23 cellular contexts compared by ENCODE assay signal in genomic region chr3:110629917-110630316, GRCh38.
DNase-seq lines count a peak whose midpoint lies in the region; ATAC-seq and TF ChIP-seq lines count a peak whose summit lies in the region.
"Had no signal": no experiment of that assay in that cellular context is flagged by ENCODE, and none has a peak within 500 bp of the region (broad histone marks: within the 10 kb centered on the region; RNA-seq: fewer than 3 reads in every experiment).

No MANE protein-coding gene starts in this region.

- peaks cover 9% of the 10 kb centered on the region; the same call in 2 of the 3 replicates for H3K9me3 Mint-ChIP-seq in GM23338
- H3K9me3 Mint-ChIP-seq in stimulated activated effector memory CD8-positive, alpha-beta T cell treated with anti-CD3 and anti-CD28 coated beads, Interleukin-12 subunit alpha, Interleukin-12 subunit beta, amount 100 ng/mL, for 72 hours = no peaks in the 10 kb centered on the region
- H3K9me3 Mint-ChIP-seq: CD8-positive, alpha-beta memory T cell had no signal

- H3K36me3 ChIP-seq in GM23338 (ENCODE audit: insufficient read depth) = no peaks in the 10 kb centered on the region
- no peaks in the 10 kb centered on the region for H3K36me3 ChIP-seq in Loucy (ENCODE audit: insufficient read depth, low read length)
- H3K36me3 ChIP-seq in trophoblast cell (ENCODE audit: control insufficient read depth in 1 of 2, insufficient read depth in 2 of 2, low read length in 2 of 2) = no peaks in the 10 kb centered on the region
- H3K36me3 ChIP-seq: BE2C, BLaER1 had no signal

- H3K4me3 ChIP-seq in GM23338 = no peak overlapping the region
- no peak overlapping the region for H3K4me3 ChIP-seq in Loucy (ENCODE audit: low read length, poor library complexity, severe bottlenecking)
- no peak overlapping the region for H3K4me3 ChIP-seq in trophoblast cell (ENCODE audit: low read depth, low read length)
- H3K4me3 ChIP-seq: BLaER1, GM12878 had no signal

- no peak overlapping the region for H3K4me2 ChIP-seq in GM23338
- no peak overlapping the region for H3K4me2 ChIP-seq in Loucy (ENCODE audit: low read depth, low read length, poor library complexity, severe bottlenecking)
- no peak overlapping the region for H3K4me2 ChIP-seq in trophoblast cell (ENCODE audit: low read length)
- H3K4me2 ChIP-seq: BLaER1 had no signal

- H4K20me1 ChIP-seq in GM23338 (replicated peaks; ENCODE audit: insufficient read depth) (no peaks in the 10 kb centered on the region), Loucy (ENCODE audit: insufficient read depth, low read length, poor library complexity, severe bottlenecking) (no peaks in the 10 kb centered on the region)
- H4K20me1 ChIP-seq: BLaER1 had no signal

- no peak overlapping the region for H3K14ac ChIP-seq in trophoblast cell (ENCODE audit: low read length)

- no peak overlapping the region for H2BK12ac ChIP-seq in trophoblast cell (ENCODE audit: low read length)

- WGBS in trophoblast cell (ENCODE audit: extremely low coverage, insufficient coverage, insufficient read length) = no CpG with 5 or more reads among the region's 1 CpG

- no peak overlapping the region for H4K91ac ChIP-seq in trophoblast cell (ENCODE audit: low read depth, low read length)

- H2BK5ac ChIP-seq in trophoblast cell (ENCODE audit: low read depth, low read length, poor library complexity) = no peak overlapping the region

- H4K8ac ChIP-seq in trophoblast cell (ENCODE audit: low read depth, low read length) = no peak overlapping the region

- no peak overlapping the region for H3K27ac Mint-ChIP-seq in GM23338
- H3K27ac Mint-ChIP-seq in stimulated activated effector memory CD8-positive, alpha-beta T cell treated with anti-CD3 and anti-CD28 coated beads, Interleukin-12 subunit alpha, Interleukin-12 subunit beta, amount 100 ng/mL, for 72 hours = no peak overlapping the region
- H3K27ac Mint-ChIP-seq: CD14-positive monocyte; CD4-positive, alpha-beta memory T cell; CD4-positive, CD25-positive, alpha-beta regulatory T cell; CD8-positive, alpha-beta memory T cell had no signal

- H4K12ac ChIP-seq in trophoblast cell (ENCODE audit: low read depth, low read length) = no peak overlapping the region

- H3K9me3 ChIP-seq in Loucy (ENCODE audit: insufficient read depth, low read depth, low read length) = no peaks in the 10 kb centered on the region
- no peaks in the 10 kb centered on the region for H3K9me3 ChIP-seq in trophoblast cell (ENCODE audit: insufficient read depth, low read depth, low read length)
- H3K9me3 ChIP-seq: BE2C, BLaER1 had no signal

- no peak overlapping the region for H3K4me3 Mint-ChIP-seq in GM23338
- H3K4me3 Mint-ChIP-seq in stimulated activated effector memory CD8-positive, alpha-beta T cell treated with anti-CD3 and anti-CD28 coated beads, Interleukin-12 subunit alpha, Interleukin-12 subunit beta, amount 100 ng/mL, for 72 hours = no peak overlapping the region
- H3K4me3 Mint-ChIP-seq: CD14-positive monocyte; CD4-positive, alpha-beta memory T cell; CD4-positive, CD25-positive, alpha-beta regulatory T cell; CD8-positive, alpha-beta memory T cell had no signal

- H3K4ac ChIP-seq in trophoblast cell (ENCODE audit: low read depth, low read length) = no peak overlapping the region

- DNase-seq in GM23338 (ENCODE audit: low spot score) (no peak), trophoblast cell (no peak), occipital lobe (lab: John Stamatoyannopoulos, UW) (no peak)
- DNase-seq in stimulated activated effector memory CD8-positive, alpha-beta T cell treated with anti-CD3 and anti-CD28 coated beads, Interleukin-12 subunit alpha, Interleukin-12 subunit beta, amount 100 ng/mL, for 72 hours (ENCODE audit: low spot score in 2 of 2) = no peak
- DNase-seq: 8988T; ACHN; BE2C; C1 segment of cervical spinal cord; CD4-positive, alpha-beta memory T cell; CD4-positive, CD25-positive, alpha-beta regulatory T cell; CD8-positive, alpha-beta memory T cell; COR-L47; DMS 273 treated with DMSO at 0.1 percent for 48 hours; DMS153; DMS53; DMS79; DND-41; EL; GDM1 had no signal

- H3K79me2 ChIP-seq in GM23338 (replicated peaks; ENCODE audit: insufficient read depth) = no peaks in the 10 kb centered on the region
- no peaks in the 10 kb centered on the region for H3K79me2 ChIP-seq in Loucy (ENCODE audit: insufficient read depth, low read length)
- H3K79me2 ChIP-seq in trophoblast cell (ENCODE audit: control insufficient read depth, insufficient read depth, low read length, poor library complexity) = no peaks in the 10 kb centered on the region

- H2BK120ac ChIP-seq in trophoblast cell (ENCODE audit: insufficient read depth, low read length, poor library complexity) = no peak overlapping the region

- no peak overlapping the region for H3K23ac ChIP-seq in trophoblast cell (ENCODE audit: low read length)

- H3K4me1 Mint-ChIP-seq in GM23338 = peaks cover 6% of the 10 kb centered on the region; the same call in 2 of the 3 replicates
- peaks cover 9% of the 10 kb centered on the region for H3K4me1 Mint-ChIP-seq in stimulated activated effector memory CD8-positive, alpha-beta T cell treated with anti-CD3 and anti-CD28 coated beads, Interleukin-12 subunit alpha, Interleukin-12 subunit beta, amount 100 ng/mL, for 72 hours

- H3K4me1 ChIP-seq in GM23338 (ENCODE audit: insufficient read depth) (0 out of 2 replicates have a peak, but pooled peaks cover 4% of the 10 kb centered on the region), Loucy (ENCODE audit: insufficient read depth, low read length, poor library complexity, severe bottlenecking) (peaks cover 16% of the 10 kb centered on the region), trophoblast cell (ENCODE audit: control insufficient read depth in 1 of 2, insufficient read depth in 2 of 2, low read length in 2 of 2) (peaks cover 0 to under 1% of the 10 kb centered on the region in 2 experiments)
- H3K4me1 ChIP-seq: BE2C had no signal

- H3K27ac ChIP-seq in GM23338 (ENCODE audit: low read depth) = no peak overlapping the region
- no peak overlapping the region for H3K27ac ChIP-seq in trophoblast cell (ENCODE audit: low read depth, low read length)
- H3K27ac ChIP-seq: BLaER1 had no signal

- H2AFZ ChIP-seq in GM23338 (0 out of 2 replicates have a peak overlapping the region, but pooled peaks have one; percentile 10), Loucy (ENCODE audit: low read length) (0 out of 2 replicates have a peak overlapping the region, but pooled peaks have one; percentile 40), trophoblast cell (ENCODE audit: insufficient read depth, low read length, poor library complexity) (no peak overlapping the region)

- H3K18ac ChIP-seq in trophoblast cell (ENCODE audit: low read length) = no peak overlapping the region

- H3K9me2 ChIP-seq in GM23338 (ENCODE audit: insufficient read depth) (peaks cover 14% of the 10 kb centered on the region; the same call in 1 of the 2 replicates), Loucy (replicated peaks; ENCODE audit: low read depth, low read length) (no peaks in the 10 kb centered on the region)

- H2AK5ac ChIP-seq in trophoblast cell (ENCODE audit: low read length) = no peak overlapping the region

- no peak for ATAC-seq in GM23338
- no peak for ATAC-seq in stimulated activated effector memory CD8-positive, alpha-beta T cell treated with anti-CD3 and anti-CD28 coated beads, Interleukin-12 subunit alpha, Interleukin-12 subunit beta, amount 100 ng/mL, for 72 hours
- ATAC-seq: GM12878 had no signal

- H3K36me3 Mint-ChIP-seq in GM23338 (ENCODE audit: low read depth) = peaks cover 2% of the 10 kb centered on the region; the same call in 1 of the 3 replicates
- H3K36me3 Mint-ChIP-seq in stimulated activated effector memory CD8-positive, alpha-beta T cell treated with anti-CD3 and anti-CD28 coated beads, Interleukin-12 subunit alpha, Interleukin-12 subunit beta, amount 100 ng/mL, for 72 hours = no peaks in the 10 kb centered on the region
- H3K36me3 Mint-ChIP-seq: CD14-positive monocyte; CD4-positive, alpha-beta memory T cell; CD4-positive, CD25-positive, alpha-beta regulatory T cell; CD8-positive, alpha-beta memory T cell had no signal

- no peaks in the 10 kb centered on the region for H3K27me3 Mint-ChIP-seq in GM23338 (ENCODE audit: insufficient read depth, low read depth, poor library complexity)
- H3K27me3 Mint-ChIP-seq: CD4-positive, alpha-beta memory T cell; CD4-positive, CD25-positive, alpha-beta regulatory T cell; CD8-positive, alpha-beta memory T cell had no signal

- TF ChIP-seq CTCF in GM23338 (conservative IDR thresholded peaks at IDR 0.05; ENCODE audit: low read depth in 2 of 2) (no peak), Loucy (conservative IDR thresholded peaks at IDR 0.05; ENCODE audit: low read length) (no peak)

- H3K27me3 ChIP-seq in GM23338 (ENCODE audit: insufficient read depth) (no peaks in the 10 kb centered on the region), Loucy (ENCODE audit: insufficient read depth, low read length, poor library complexity, severe bottlenecking) (no peaks in the 10 kb centered on the region), trophoblast cell (ENCODE audit: insufficient read depth, low read length) (no peaks in the 10 kb centered on the region)
- H3K27me3 ChIP-seq: BE2C, BLaER1 had no signal

- H3K79me1 ChIP-seq in trophoblast cell (ENCODE audit: low read length) = peaks cover 3% of the 10 kb centered on the region

- H3F3A ChIP-seq in GM23338 (replicated peaks; ENCODE audit: low read depth) (no peaks in the 10 kb centered on the region), Loucy (ENCODE audit: low read depth) (no peaks in the 10 kb centered on the region)

- H3K9ac ChIP-seq in Loucy (ENCODE audit: low read depth, low read length, poor library complexity, severe bottlenecking) (no peak overlapping the region), trophoblast cell (ENCODE audit: low read length) (peak overlapping the region; percentile 46)
- H3K9ac ChIP-seq: BLaER1 had no signal

TF ChIP-seq in GM23338, 12 proteins besides CTCF, POLR2A, EP300 and RAD21 (continues in another document):
- TF ChIP-seq CREB1 (CRISPR knock-in tag; IDR thresholded peaks at IDR 0.05; ENCODE audit: low read depth) (no peak), ETS1 (IDR thresholded peaks at IDR 0.05) (no peak), JUNB (IDR thresholded peaks at IDR 0.05; ENCODE audit: unreplicated experiment) (no peak), ZNF331 (CRISPR knock-in tag; IDR thresholded peaks at IDR 0.05; ENCODE audit: low read depth) (no peak), EZH2phosphoT487 (IDR thresholded peaks at IDR 0.05; ENCODE audit: unreplicated experiment) (no peak), EZH2 (IDR thresholded peaks at IDR 0.05; ENCODE audit: low read depth, unreplicated experiment) (no peak), STAT1 (IDR thresholded peaks at IDR 0.05; ENCODE audit: unreplicated experiment) (no peak), POLR2AphosphoS5 (IDR thresholded peaks at IDR 0.05; ENCODE audit: low read depth) (no peak)
